In the genomic region with DNA sequence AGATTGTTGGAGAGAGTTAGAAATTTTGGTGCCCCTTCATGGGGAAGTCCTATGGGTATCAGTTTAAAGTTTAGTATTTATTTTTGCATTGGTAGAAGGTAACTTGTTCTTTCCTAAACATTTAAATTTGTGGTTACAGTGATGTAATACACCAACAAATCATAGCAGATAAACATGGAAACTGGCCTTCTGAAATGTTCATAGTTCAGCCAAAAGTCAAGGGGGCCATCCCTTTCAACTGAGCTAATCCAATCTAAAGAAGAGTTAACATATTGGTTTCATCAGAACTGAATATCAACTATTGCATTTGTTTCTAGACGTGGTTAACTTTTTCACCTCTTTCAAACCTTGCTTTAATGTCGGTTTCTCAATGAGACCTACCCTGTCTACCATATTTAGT, we compare ENCODE assay signal across 25 cellular contexts. TPM values are rescaled to one million over a fixed set of nuclear protein-coding genes. Genes with fewer than 3 reads are reported as not detected.
"Had no signal": no experiment of that assay in that cellular context is flagged by ENCODE, and none has a peak within 500 bp of the region (broad histone marks: within the 10 kb centered on the region; RNA-seq: fewer than 3 reads in every experiment).

No MANE protein-coding gene starts in this region.

- H3K27ac ChIP-seq: SK-N-MC had no signal

- H3K4me3 ChIP-seq: SK-N-MC had no signal

- DNase-seq: activated CD4-positive, alpha-beta memory T cell treated with anti-CD3 and anti-CD28 coated beads, Interleukin-2, amount 10 ng/mL, durations not matched to agents 7 days and 5 days; activated CD4-positive, alpha-beta T cell treated with anti-CD3 and anti-CD28 coated beads, Interleukin-2, amount 10 ng/mL, durations not matched to agents 7 days and 5 days; activated CD4-positive, CD25-positive, alpha-beta regulatory T cell; activated gamma-delta T cell treated with Interleukin-2 at 50 U/mL for 16 hours; activated naive CD4-positive, alpha-beta T cell treated with anti-CD3 and anti-CD28 coated beads, Interleukin-2, amount 10 ng/mL, durations not matched to agents 7 days and 5 days; activated naive CD8-positive, alpha-beta T cell treated with anti-CD3 and anti-CD28 coated beads for 36 hours; activated T-cell treated with anti-CD3 and anti-CD28 coated beads for 4 hours; activated T-cell treated with anti-CD3 and anti-CD28 coated beads, Interleukin-2, amount 50 U/mL, for 48 hours; anterior cingulate cortex; cerebellar nuclear complex; Karpas-422; NCI-H146; NCI-H187 treated with DMSO at 0.1 percent for 48 hours; NCI-H2081 treated with DMSO at 0.1 percent for 48 hours; NCI-H446 treated with DMSO at 0.1 percent for 48 hours; NCI-H524 treated with DMSO at 0.1 percent for 48 hours; NCI-H774; RPMI8226; T-helper 1 cell had no signal

- ATAC-seq: Panc1, Right ventricle myocardium inferior had no signal

- H3K36me3 Mint-ChIP-seq: activated naive CD4-positive, alpha-beta T cell treated with anti-CD3 and anti-CD28 coated beads, Interleukin-2, amount 10 ng/mL, durations not matched to agents 7 days and 5 days; activated naive CD8-positive, alpha-beta T cell treated with anti-CD3 and anti-CD28 coated beads for 36 hours had no signal

- H3K9me3 Mint-ChIP-seq: activated CD4-positive, alpha-beta memory T cell treated with anti-CD3 and anti-CD28 coated beads, Interleukin-2, amount 10 ng/mL, durations not matched to agents 7 days and 5 days; activated CD4-positive, alpha-beta T cell treated with anti-CD3 and anti-CD28 coated beads, Interleukin-2, amount 10 ng/mL, durations not matched to agents 7 days and 5 days; activated naive CD4-positive, alpha-beta T cell treated with anti-CD3 and anti-CD28 coated beads, Interleukin-2, amount 10 ng/mL, durations not matched to agents 7 days and 5 days; activated T-helper 2 cell treated with anti-CD3 and anti-CD28 coated beads, Interferon-gamma antibody, Interleukin-2, Interleukin-4, amounts not matched to agents 10 μg/mL and 5 μg/mL and 100 μg/mL, durations not matched to agents 14 hours and 24 hours and 36 hours had no signal

- H3K4me1 Mint-ChIP-seq: activated CD4-positive, alpha-beta memory T cell treated with anti-CD3 and anti-CD28 coated beads, Interleukin-2, amount 10 ng/mL, durations not matched to agents 7 days and 5 days; activated CD4-positive, alpha-beta T cell treated with anti-CD3 and anti-CD28 coated beads, Interleukin-2, amount 10 ng/mL, durations not matched to agents 7 days and 5 days; activated naive CD4-positive, alpha-beta T cell treated with anti-CD3 and anti-CD28 coated beads, Interleukin-2, amount 10 ng/mL, durations not matched to agents 7 days and 5 days; activated naive CD8-positive, alpha-beta T cell treated with anti-CD3 and anti-CD28 coated beads for 36 hours had no signal

- H3K27me3 Mint-ChIP-seq: activated CD4-positive, alpha-beta memory T cell treated with anti-CD3 and anti-CD28 coated beads, Interleukin-2, amount 10 ng/mL, durations not matched to agents 7 days and 5 days; activated CD4-positive, alpha-beta T cell treated with anti-CD3 and anti-CD28 coated beads, Interleukin-2, amount 10 ng/mL, durations not matched to agents 7 days and 5 days; activated naive CD4-positive, alpha-beta T cell treated with anti-CD3 and anti-CD28 coated beads, Interleukin-2, amount 10 ng/mL, durations not matched to agents 7 days and 5 days; activated naive CD8-positive, alpha-beta T cell treated with anti-CD3 and anti-CD28 coated beads for 36 hours had no signal

- H3K4me3 Mint-ChIP-seq: activated CD4-positive, alpha-beta memory T cell treated with anti-CD3 and anti-CD28 coated beads, Interleukin-2, amount 10 ng/mL, durations not matched to agents 7 days and 5 days; activated CD4-positive, alpha-beta T cell treated with anti-CD3 and anti-CD28 coated beads, Interleukin-2, amount 10 ng/mL, durations not matched to agents 7 days and 5 days; activated naive CD4-positive, alpha-beta T cell treated with anti-CD3 and anti-CD28 coated beads, Interleukin-2, amount 10 ng/mL, durations not matched to agents 7 days and 5 days; activated naive CD8-positive, alpha-beta T cell treated with anti-CD3 and anti-CD28 coated beads for 36 hours had no signal

- H3K27ac Mint-ChIP-seq: activated CD4-positive, alpha-beta memory T cell treated with anti-CD3 and anti-CD28 coated beads, Interleukin-2, amount 10 ng/mL, durations not matched to agents 7 days and 5 days; activated CD4-positive, alpha-beta T cell treated with anti-CD3 and anti-CD28 coated beads, Interleukin-2, amount 10 ng/mL, durations not matched to agents 7 days and 5 days; activated naive CD4-positive, alpha-beta T cell treated with anti-CD3 and anti-CD28 coated beads, Interleukin-2, amount 10 ng/mL, durations not matched to agents 7 days and 5 days; activated naive CD8-positive, alpha-beta T cell treated with anti-CD3 and anti-CD28 coated beads for 36 hours; activated T-helper 2 cell treated with anti-CD3 and anti-CD28 coated beads, Interferon-gamma antibody, Interleukin-2, Interleukin-4, amounts not matched to agents 10 μg/mL and 5 μg/mL and 100 μg/mL, durations not matched to agents 14 hours and 24 hours and 36 hours had no signal

RNA-seq across cellular contexts. Expression of a gene that starts 46.3 kb away (rescaled TPM):
- total RNA-seq: activated CD4-positive, alpha-beta memory T cell treated with anti-CD3 and anti-CD28 coated beads, Interleukin-2, amount 10 ng/mL, durations not matched to agents 7 days and 5 days; activated CD4-positive, alpha-beta T cell treated with anti-CD3 and anti-CD28 coated beads, Interleukin-2, amount 10 ng/mL, durations not matched to agents 7 days and 5 days; activated CD8-positive, alpha-beta memory T cell treated with anti-CD3 and anti-CD28 coated beads for 36 hours; activated naive CD8-positive, alpha-beta T cell treated with anti-CD3 and anti-CD28 coated beads for 36 hours; activated T-helper 2 cell treated with anti-CD3 and anti-CD28 coated beads, Interferon-gamma antibody, Interleukin-2, Interleukin-4, amounts not matched to agents 10 μg/mL and 5 μg/mL and 100 μg/mL, durations not matched to agents 14 hours and 24 hours and 36 hours; OCI-LY7 had no signal
